Comparison of ENCODE assay signal across 34 cellular contexts in genomic region chr4:126520731-126521130, GRCh38.
"Had no signal": no experiment of that assay in that cellular context is flagged by ENCODE, and none has a peak within 500 bp of the region (broad histone marks: within the 10 kb centered on the region; RNA-seq: fewer than 3 reads in every experiment).

No MANE protein-coding gene starts in this region.

- H3K9ac ChIP-seq: KMS-11 had no signal

- DNase-seq: Karpas-422, Kasumi-1, KG1, MM.1S, MV-4-11, NCI-H1048, NCI-H1092, NCI-H1092 treated with DMSO at 0.1 percent for 48 hours, NCI-H1105, NCI-H1105 treated with DMSO at 0.1 percent for 48 hours, NCI-H1417, NCI-H1436, NCI-H1436 treated with DMSO at 0.1 percent for 48 hours, NCI-H146, NCI-H1694, NCI-H1694 treated with DMSO at 0.1 percent for 48 hours, NCI-H187, NCI-H187 treated with DMSO at 0.1 percent for 48 hours, NCI-H1930, NCI-H2029, NCI-H2029 treated with DMSO at 0.1 percent for 48 hours, NCI-H2081, NCI-H2081 treated with DMSO at 0.1 percent for 48 hours, NCI-H2107, NCI-H2171, NCI-H2171 treated with DMSO at 0.1 percent for 48 hours, NCI-H2227 treated with DMSO at 0.1 percent for 48 hours, NCI-H226, NCI-H345, NCI-H446, NCI-H446 treated with DMSO at 0.1 percent for 48 hours, NCI-H510A, NCI-H510A treated with DMSO at 0.1 percent for 48 hours had no signal

- H3K4me2 ChIP-seq: KMS-11 had no signal

- H3K27ac ChIP-seq: KMS-11 had no signal
